In genomic region chr2:156341482-156342251, GRCh38 we compare ENCODE assay signal across 8 cellular contexts. TPM values are rescaled to one million over a fixed set of nuclear protein-coding genes. Genes with fewer than 3 reads are reported as not detected.
A peak's percentile ranks its signal among the peaks of the same experiment; 100 is the strongest.
DNase-seq lines count a peak whose midpoint lies in the region; ATAC-seq, FAIRE-seq and TF ChIP-seq lines count a peak whose summit lies in the region.

No MANE protein-coding gene starts in this region.

- H3K4me3 Mint-ChIP-seq in progenitor cell of endocrine pancreas (ENCODE audit: low read depth): peak overlapping the region; percentile 85

- no peaks in the 10 kb centered on the region for H3K9me3 Mint-ChIP-seq in progenitor cell of endocrine pancreas (ENCODE audit: low read depth)

- no peaks in the 10 kb centered on the region for H3K9me3 ChIP-seq in heart right ventricle

- H3K27ac ChIP-seq in adipose tissue (ENCODE audit: low read depth, low read length) (peak overlapping the region; percentile 99), heart right ventricle (peak overlapping the region; percentile 99 to 100 (median 100)), urinary bladder (ENCODE audit: low read depth) (peak overlapping the region; percentile 100)

- H3K4me3 ChIP-seq in heart right ventricle (peak overlapping the region; percentile 70 to 96 (median 88)), urinary bladder (ENCODE audit: low read depth, low read length) (peak overlapping the region; percentile 78)

- peaks cover 25% of the 10 kb centered on the region for H3K4me1 Mint-ChIP-seq in progenitor cell of endocrine pancreas (ENCODE audit: low read depth)

- peak; percentile 81 for ATAC-seq in HG02678 (IDR thresholded peaks at IDR 0.05; ENCODE audit: unreplicated experiment)
- peak; percentile 85 to 94 (median 90) for ATAC-seq in heart right ventricle

- DNase-seq in GM12891 (ENCODE audit: insufficient read length, low spot score): peak; percentile 73
- peak; percentile 80 for DNase-seq in NCI-H1105 treated with DMSO at 0.1 percent for 48 hours (lab: John Stamatoyannopoulos, UW)
- DNase-seq in SW480 (ENCODE audit: low spot score): peak; percentile 98
- DNase-seq in heart right ventricle: peak; percentile 89 to 95
- DNase-seq in progenitor cell of endocrine pancreas (ENCODE audit: low spot score, unreplicated experiment): peak; percentile 61

- H3K27ac Mint-ChIP-seq in progenitor cell of endocrine pancreas: peak overlapping the region; percentile 99

- TF ChIP-seq CTCF in heart right ventricle (IDR thresholded peaks at IDR 0.05) (peak in 1 of 9 donors; percentile 8), progenitor cell of endocrine pancreas (IDR thresholded peaks at IDR 0.05; ENCODE audit: unreplicated experiment) (no peak)

- no peak for FAIRE-seq in GM12891 (lab: Jason Lieb, UNC)

- intact Hi-C loops in heart right ventricle (cut with DNase I): loop anchor here in 9 of 10 donors (1.0 to 10.0 kb wide), 13 partner anchors 7 to 251 kb away; partner anchors contain the start of gene GPD2 (in 6 of the 9)

- H3K4me1 ChIP-seq in heart right ventricle: peaks cover 0 to 47% (median 27%) of the 10 kb centered on the region in 9 donors
- no peaks in the 10 kb centered on the region for H3K4me1 ChIP-seq in urinary bladder (ENCODE audit: insufficient read depth)

- no peaks in the 10 kb centered on the region for H3K27me3 ChIP-seq in heart right ventricle

- peak; percentile 89 for TF ChIP-seq POLR2A in GM12891 (IDR thresholded peaks at IDR 0.05; ENCODE audit: low read depth, low read length)

- no peaks in the 10 kb centered on the region for H3K27me3 Mint-ChIP-seq in progenitor cell of endocrine pancreas

- no peaks in the 10 kb centered on the region for H3K36me3 Mint-ChIP-seq in progenitor cell of endocrine pancreas (ENCODE audit: insufficient read depth)

- no peaks in the 10 kb centered on the region for H3K36me3 ChIP-seq in heart right ventricle
- H3K36me3 ChIP-seq in urinary bladder (ENCODE audit: insufficient read depth): no peaks in the 10 kb centered on the region

- 0 to 1% (median 1%) methylated on average over 49 to 62 of the region's 62 CpGs for WGBS in adipose tissue, 3 donors
- WGBS in heart right ventricle, 2 donors: 1% methylated on average over 57 to 62 of the region's 62 CpGs
- WGBS in urinary bladder: under 1% methylated on average over 62 of the region's 62 CpGs

TF ChIP-seq in GM12891, 5 proteins besides CTCF, POLR2A, EP300 and RAD21:
- TF ChIP-seq PAX5 (IDR thresholded peaks at IDR 0.05; ENCODE audit: insufficient read depth, low read length, severe bottlenecking) (no peak), POLR2AphosphoS5 (IDR thresholded peaks at IDR 0.05; ENCODE audit: low read depth, low read length) (no peak), SPI1 (IDR thresholded peaks at IDR 0.05; ENCODE audit: low read depth, low read length) (no peak), POU2F2 (IDR thresholded peaks at IDR 0.05; ENCODE audit: low read depth, low read length) (peak; percentile 43; the same call in 1 of the 2 replicates), TAF1 (IDR thresholded peaks at IDR 0.05; ENCODE audit: low read depth, low read length) (peak; percentile 46; the same call in 1 of the 2 replicates)

RNA-seq across cellular contexts. Expression of gene NR4A2, which starts 9.1 kb away (rescaled TPM):
- polyA plus RNA-seq in GM12891 (2012; ENCODE audit: low read depth, missing spikeins): 2.4 TPM
- polyA plus RNA-seq in adipose tissue: 10 to 100 TPM in 2 of 3 donors, 1 to 10 TPM in 1; 4.0 to 93.8 (median 13.1) TPM
- 10 to 100 TPM in 2 of 10 donors, 1 to 10 TPM in 8; 1.2 to 31.2 (median 5.3) TPM for total RNA-seq in heart right ventricle
- polyA plus RNA-seq in heart right ventricle: 1 to 10 TPM; 1.1 to 6.3 TPM
- total RNA-seq in progenitor cell of endocrine pancreas: 7.9 and 8.3 TPM in 2 replicates
- total RNA-seq in urinary bladder: 2.9 TPM
- 11.1 TPM for polyA plus RNA-seq in urinary bladder

Comparison
In these comparisons a context has a peak if more than half of its experiments do, and no peak if none do; other contexts are left out.
1. Peak in every context shown above with its lines: DNase-seq, ATAC-seq, H3K4me3 ChIP-seq and H3K27ac ChIP-seq.